Comparison of ENCODE assay signal across 1 cellular context in genomic region chr14:69151458-69152180, GRCh38.
TF ChIP-seq lines count a peak whose summit lies in the region.

No MANE protein-coding gene starts in this region.

TF ChIP-seq in HepG2, 621 proteins besides CTCF, POLR2A, EP300 and RAD21 (continued from another document and continues in another):
- TF ChIP-seq SOX13 (IDR thresholded peaks at IDR 0.05), result no peak
- TF ChIP-seq SOX13 (CRISPR knock-in tag; conservative IDR thresholded peaks at IDR 0.05 in 1 of 2, IDR thresholded peaks at IDR 0.05 in 1 of 2), result no peak; a peak in 1 of 4 replicates
- TF ChIP-seq ASH2L (IDR thresholded peaks at IDR 0.05; ENCODE audit: insufficient read length, low read depth, low read length), result peak; percentile 91
- TF ChIP-seq WIZ (CRISPR knock-in tag; IDR thresholded peaks at IDR 0.05), result peak; percentile 34; the same call in 1 of the 2 replicates
- TF ChIP-seq HNF4A (CRISPR knock-in tag; IDR thresholded peaks at IDR 0.05), result no peak; the same call in 1 of the 2 replicates
- no peak for TF ChIP-seq MIER2 (CRISPR knock-in tag; IDR thresholded peaks at IDR 0.05)
- TF ChIP-seq KDM3A (CRISPR knock-in tag; IDR thresholded peaks at IDR 0.05; ENCODE audit: low read depth), result no peak
- no peak for TF ChIP-seq STAT5B (CRISPR knock-in tag; IDR thresholded peaks at IDR 0.05)
- TF ChIP-seq, protein P1, sequence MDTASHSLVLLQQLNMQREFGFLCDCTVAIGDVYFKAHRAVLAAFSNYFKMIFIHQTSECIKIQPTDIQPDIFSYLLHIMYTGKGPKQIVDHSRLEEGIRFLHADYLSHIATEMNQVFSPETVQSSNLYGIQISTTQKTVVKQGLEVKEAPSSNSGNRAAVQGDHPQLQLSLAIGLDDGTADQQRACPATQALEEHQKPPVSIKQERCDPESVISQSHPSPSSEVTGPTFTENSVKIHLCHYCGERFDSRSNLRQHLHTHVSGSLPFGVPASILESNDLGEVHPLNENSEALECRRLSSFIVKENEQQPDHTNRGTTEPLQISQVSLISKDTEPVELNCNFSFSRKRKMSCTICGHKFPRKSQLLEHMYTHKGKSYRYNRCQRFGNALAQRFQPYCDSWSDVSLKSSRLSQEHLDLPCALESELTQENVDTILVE (CRISPR knock-in tag; IDR thresholded peaks at IDR 0.05), result peak; percentile 95
- peak; percentile 67; the same call in 1 of the 2 replicates for TF ChIP-seq ZNF615 (CRISPR knock-in tag; IDR thresholded peaks at IDR 0.05; ENCODE audit: borderline replicate concordance)
- 0 out of 2 replicates have a peak, but pooled peaks have one; percentile 24 for TF ChIP-seq ZNF546 (CRISPR knock-in tag; conservative IDR thresholded peaks at IDR 0.05)
- peak; percentile 61 for TF ChIP-seq BORCS8-MEF2B (CRISPR knock-in tag; IDR thresholded peaks at IDR 0.05)
- TF ChIP-seq, protein P2, sequence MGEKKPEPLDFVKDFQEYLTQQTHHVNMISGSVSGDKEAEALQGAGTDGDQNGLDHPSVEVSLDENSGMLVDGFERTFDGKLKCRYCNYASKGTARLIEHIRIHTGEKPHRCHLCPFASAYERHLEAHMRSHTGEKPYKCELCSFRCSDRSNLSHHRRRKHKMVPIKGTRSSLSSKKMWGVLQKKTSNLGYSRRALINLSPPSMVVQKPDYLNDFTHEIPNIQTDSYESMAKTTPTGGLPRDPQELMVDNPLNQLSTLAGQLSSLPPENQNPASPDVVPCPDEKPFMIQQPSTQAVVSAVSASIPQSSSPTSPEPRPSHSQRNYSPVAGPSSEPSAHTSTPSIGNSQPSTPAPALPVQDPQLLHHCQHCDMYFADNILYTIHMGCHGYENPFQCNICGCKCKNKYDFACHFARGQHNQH (CRISPR knock-in tag; IDR thresholded peaks at IDR 0.05), result no peak
- TF ChIP-seq POLR2AphosphoS2 (IDR thresholded peaks at IDR 0.05; ENCODE audit: low read depth, low read length), result no peak
- peak; percentile 99 for TF ChIP-seq XRCC5 (optimal IDR thresholded peaks at IDR 0.05; ENCODE audit: low read length)
- peak; percentile 97 for TF ChIP-seq PHF8 (CRISPR knock-in tag; IDR thresholded peaks at IDR 0.05)
- 0 out of 2 replicates have a peak, but pooled peaks have one; percentile 12 for TF ChIP-seq TERF1 (CRISPR knock-in tag; IDR thresholded peaks at IDR 0.05)
- TF ChIP-seq, protein P3, sequence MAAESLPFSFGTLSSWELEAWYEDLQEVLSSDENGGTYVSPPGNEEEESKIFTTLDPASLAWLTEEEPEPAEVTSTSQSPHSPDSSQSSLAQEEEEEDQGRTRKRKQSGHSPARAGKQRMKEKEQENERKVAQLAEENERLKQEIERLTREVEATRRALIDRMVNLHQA (CRISPR knock-in tag; IDR thresholded peaks at IDR 0.05), result no peak
- no peak for TF ChIP-seq TP53 (CRISPR knock-in tag; conservative IDR thresholded peaks at IDR 0.05)
- TF ChIP-seq MAFK (conservative IDR thresholded peaks at IDR 0.05 in 1 of 2, IDR thresholded peaks at IDR 0.05 in 1 of 2; ENCODE audit: low read length in 2 of 2), result no peak
- no peak for TF ChIP-seq ZNF841 (CRISPR knock-in tag; IDR thresholded peaks at IDR 0.05; ENCODE audit: borderline replicate concordance)
- TF ChIP-seq BCL3 (CRISPR knock-in tag; IDR thresholded peaks at IDR 0.05), result peak; percentile 19; the same call in 1 of the 2 replicates
- peak; percentile 38; the same call in 1 of the 2 replicates for TF ChIP-seq AHDC1 (CRISPR knock-in tag; IDR thresholded peaks at IDR 0.05; ENCODE audit: borderline replicate concordance)
- TF ChIP-seq ARNTL (CRISPR knock-in tag; IDR thresholded peaks at IDR 0.05), result peak; percentile 53
- TF ChIP-seq, protein P4, sequence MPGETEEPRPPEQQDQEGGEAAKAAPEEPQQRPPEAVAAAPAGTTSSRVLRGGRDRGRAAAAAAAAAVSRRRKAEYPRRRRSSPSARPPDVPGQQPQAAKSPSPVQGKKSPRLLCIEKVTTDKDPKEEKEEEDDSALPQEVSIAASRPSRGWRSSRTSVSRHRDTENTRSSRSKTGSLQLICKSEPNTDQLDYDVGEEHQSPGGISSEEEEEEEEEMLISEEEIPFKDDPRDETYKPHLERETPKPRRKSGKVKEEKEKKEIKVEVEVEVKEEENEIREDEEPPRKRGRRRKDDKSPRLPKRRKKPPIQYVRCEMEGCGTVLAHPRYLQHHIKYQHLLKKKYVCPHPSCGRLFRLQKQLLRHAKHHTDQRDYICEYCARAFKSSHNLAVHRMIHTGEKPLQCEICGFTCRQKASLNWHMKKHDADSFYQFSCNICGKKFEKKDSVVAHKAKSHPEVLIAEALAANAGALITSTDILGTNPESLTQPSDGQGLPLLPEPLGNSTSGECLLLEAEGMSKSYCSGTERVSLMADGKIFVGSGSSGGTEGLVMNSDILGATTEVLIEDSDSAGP (CRISPR knock-in tag; IDR thresholded peaks at IDR 0.05; ENCODE audit: borderline replicate concordance), result peak; percentile 67; the same call in 1 of the 2 replicates
- peak; percentile 47; the same call in 1 of the 2 replicates for TF ChIP-seq NAIF1 (CRISPR knock-in tag; IDR thresholded peaks at IDR 0.05; ENCODE audit: borderline replicate concordance)
- 0 out of 2 replicates have a peak, but pooled peaks have one; percentile 29 for TF ChIP-seq TOPORS (CRISPR knock-in tag; IDR thresholded peaks at IDR 0.05)
- no peak for TF ChIP-seq ZNF552 (CRISPR knock-in tag; IDR thresholded peaks at IDR 0.05; ENCODE audit: borderline replicate concordance)
- peak; percentile 43; the same call in 1 of the 2 replicates for TF ChIP-seq TAF1 (CRISPR knock-in tag; IDR thresholded peaks at IDR 0.05)
- no peak for TF ChIP-seq SNRNP70 (IDR thresholded peaks at IDR 0.05; ENCODE audit: low read depth, low read length)
- TF ChIP-seq ZNF75D (CRISPR knock-in tag; IDR thresholded peaks at IDR 0.05; ENCODE audit: borderline replicate concordance), result no peak
- no peak; the same call in 1 of the 2 replicates for TF ChIP-seq ELF1 (CRISPR knock-in tag; IDR thresholded peaks at IDR 0.05)
- no peak for TF ChIP-seq ZNF484 (CRISPR knock-in tag; IDR thresholded peaks at IDR 0.05; ENCODE audit: borderline replicate concordance, low read depth)
- TF ChIP-seq ESRRA (CRISPR knock-in tag; IDR thresholded peaks at IDR 0.05; ENCODE audit: low read depth), result peak; percentile 67
- TF ChIP-seq SALL1 (CRISPR knock-in tag; IDR thresholded peaks at IDR 0.05), result peak; percentile 77; the same call in 1 of the 2 replicates
- peak; percentile 81 for TF ChIP-seq RBFOX2 (IDR thresholded peaks at IDR 0.05; ENCODE audit: low read depth, low read length)
- TF ChIP-seq FOXC1 (CRISPR knock-in tag; IDR thresholded peaks at IDR 0.05; ENCODE audit: borderline replicate concordance), result peak; percentile 54; the same call in 1 of the 2 replicates
- peak; percentile 30; the same call in 1 of the 2 replicates for TF ChIP-seq RFX1 (IDR thresholded peaks at IDR 0.05)
- TF ChIP-seq YY1 (IDR thresholded peaks at IDR 0.05; ENCODE audit: insufficient read depth, insufficient replicate concordance, low read depth, low read length), result peak; percentile 75
- peak; percentile 75 for TF ChIP-seq POGZ (CRISPR knock-in tag; IDR thresholded peaks at IDR 0.05)
- TF ChIP-seq HIVEP1 (CRISPR knock-in tag; IDR thresholded peaks at IDR 0.05), result peak; percentile 53; the same call in 1 of the 2 replicates
- TF ChIP-seq FOXA1 (IDR thresholded peaks at IDR 0.05), result no peak
- TF ChIP-seq FOXA1 (CRISPR knock-in tag; IDR thresholded peaks at IDR 0.05), result no peak
- no peak; the same call in 1 of the 2 replicates for TF ChIP-seq ETV5 (CRISPR knock-in tag; IDR thresholded peaks at IDR 0.05; ENCODE audit: borderline replicate concordance)
- 0 out of 2 replicates have a peak, but pooled peaks have one; percentile 54 for TF ChIP-seq ZFAT (CRISPR knock-in tag; conservative IDR thresholded peaks at IDR 0.05)
- peak; percentile 63; the same call in 1 of the 2 replicates for TF ChIP-seq KAT8 (CRISPR knock-in tag; IDR thresholded peaks at IDR 0.05)
- TF ChIP-seq AGO2 (optimal IDR thresholded peaks at IDR 0.05; ENCODE audit: low read depth, low read length), result peak; percentile 61
- TF ChIP-seq ZNF451 (CRISPR knock-in tag; IDR thresholded peaks at IDR 0.05), result peak; percentile 80; the same call in 1 of the 2 replicates
- no peak; the same call in none of the 2 replicates for TF ChIP-seq KDM2A (CRISPR knock-in tag; IDR thresholded peaks at IDR 0.05; ENCODE audit: borderline replicate concordance, low read depth)
- TF ChIP-seq HNRNPLL (IDR thresholded peaks at IDR 0.05; ENCODE audit: low read depth, low read length, poor library complexity, severe bottlenecking), result peak; percentile 74
- TF ChIP-seq, protein P5, sequence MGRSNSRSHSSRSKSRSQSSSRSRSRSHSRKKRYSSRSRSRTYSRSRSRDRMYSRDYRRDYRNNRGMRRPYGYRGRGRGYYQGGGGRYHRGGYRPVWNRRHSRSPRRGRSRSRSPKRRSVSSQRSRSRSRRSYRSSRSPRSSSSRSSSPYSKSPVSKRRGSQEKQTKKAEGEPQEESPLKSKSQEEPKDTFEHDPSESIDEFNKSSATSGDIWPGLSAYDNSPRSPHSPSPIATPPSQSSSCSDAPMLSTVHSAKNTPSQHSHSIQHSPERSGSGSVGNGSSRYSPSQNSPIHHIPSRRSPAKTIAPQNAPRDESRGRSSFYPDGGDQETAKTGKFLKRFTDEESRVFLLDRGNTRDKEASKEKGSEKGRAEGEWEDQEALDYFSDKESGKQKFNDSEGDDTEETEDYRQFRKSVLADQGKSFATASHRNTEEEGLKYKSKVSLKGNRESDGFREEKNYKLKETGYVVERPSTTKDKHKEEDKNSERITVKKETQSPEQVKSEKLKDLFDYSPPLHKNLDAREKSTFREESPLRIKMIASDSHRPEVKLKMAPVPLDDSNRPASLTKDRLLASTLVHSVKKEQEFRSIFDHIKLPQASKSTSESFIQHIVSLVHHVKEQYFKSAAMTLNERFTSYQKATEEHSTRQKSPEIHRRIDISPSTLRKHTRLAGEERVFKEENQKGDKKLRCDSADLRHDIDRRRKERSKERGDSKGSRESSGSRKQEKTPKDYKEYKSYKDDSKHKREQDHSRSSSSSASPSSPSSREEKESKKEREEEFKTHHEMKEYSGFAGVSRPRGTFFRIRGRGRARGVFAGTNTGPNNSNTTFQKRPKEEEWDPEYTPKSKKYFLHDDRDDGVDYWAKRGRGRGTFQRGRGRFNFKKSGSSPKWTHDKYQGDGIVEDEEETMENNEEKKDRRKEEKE (IDR thresholded peaks at IDR 0.05), result no peak
- peak; percentile 63 for TF ChIP-seq AGO1 (IDR thresholded peaks at IDR 0.05; ENCODE audit: low read depth, low read length, poor library complexity, severe bottlenecking)
- TF ChIP-seq HNF4G (IDR thresholded peaks at IDR 0.05; ENCODE audit: borderline replicate concordance, low read depth, low read length), result no peak
- TF ChIP-seq HNF4G (CRISPR knock-in tag; IDR thresholded peaks at IDR 0.05; ENCODE audit: borderline replicate concordance, low read depth), result 0 out of 2 replicates have a peak, but pooled peaks have one; percentile 5
- TF ChIP-seq NR1H2 (CRISPR knock-in tag; IDR thresholded peaks at IDR 0.05; ENCODE audit: borderline replicate concordance, low read depth), result no peak
- 0 out of 2 replicates have a peak, but pooled peaks have one; percentile 34 for TF ChIP-seq ZNF543 (CRISPR knock-in tag; IDR thresholded peaks at IDR 0.05)
- TF ChIP-seq HCFC1 (IDR thresholded peaks at IDR 0.05; ENCODE audit: low read depth, low read length), result peak; percentile 37; the same call in 1 of the 2 replicates
